Comparison of ENCODE assay signal across 27 cellular contexts in genomic region chr5:43286623-43287022, GRCh38. TPM values are rescaled to one million over a fixed set of nuclear protein-coding genes. Genes with fewer than 3 reads are reported as not detected.
A peak's percentile ranks its signal among the peaks of the same experiment; 100 is the strongest.
DNase-seq lines count a peak whose midpoint lies in the region; ATAC-seq, FAIRE-seq and TF ChIP-seq lines count a peak whose summit lies in the region.
"Had no signal": no experiment of that assay in that cellular context is flagged by ENCODE, and none has a peak within 500 bp of the region (broad histone marks: within the 10 kb centered on the region; RNA-seq: fewer than 3 reads in every experiment).

No MANE protein-coding gene starts in this region.

- H3K4me3 ChIP-seq in Karpas-422 (ENCODE audit: low read length) (no peak overlapping the region), K562 (no peak overlapping the region)
- H3K4me3 ChIP-seq: body of pancreas, lower lobe of right lung, upper lobe of left lung had no signal

- no peak overlapping the region for H2AFZ ChIP-seq in Karpas-422 (ENCODE audit: low read length)
- H2AFZ ChIP-seq in K562 (ENCODE audit: low read depth, low read length) = no peak overlapping the region

- intact Hi-C loops in Calu3 (cut with micrococcal nuclease; ENCODE audit: unreplicated experiment) = no loop called here
- intact Hi-C loops in K562 (cut with micrococcal nuclease) = no loop called here

- H3K9ac ChIP-seq in Karpas-422 (ENCODE audit: low read length) = no peak overlapping the region
- H3K9ac ChIP-seq in K562 (ENCODE audit: insufficient read depth in 1 of 2, low read depth in 2 of 2, low read length in 2 of 2) = no peak overlapping the region

- no peaks in the 10 kb centered on the region for H3K4me1 ChIP-seq in Karpas-422 (ENCODE audit: low read length)
- peaks cover 0 to 11% of the 10 kb centered on the region in 2 experiments; a peak in 4 of 5 replicates for H3K4me1 ChIP-seq in K562 (replicated peaks in 1 of 2; ENCODE audit: control insufficient read depth in 2 of 2, insufficient read depth in 2 of 2, low read length in 2 of 2)
- H3K4me1 ChIP-seq: body of pancreas, lower lobe of right lung, upper lobe of left lung had no signal

- H3K9me2 ChIP-seq in Karpas-422 (replicated peaks; ENCODE audit: insufficient read depth, low read length) = no peaks in the 10 kb centered on the region

- no peaks in the 10 kb centered on the region for H3K27me3 Mint-ChIP-seq in Calu3 (ENCODE audit: unreplicated experiment)
- H3K27me3 Mint-ChIP-seq in nephron progenitor cell (ENCODE audit: low read depth, poor library complexity) = no peaks in the 10 kb centered on the region
- H3K27me3 Mint-ChIP-seq: stimulated activated memory B cell treated with anti-CD40 and anti-IgM and Interleukin-4, amounts not matched to agents 10 μg/mL and 1 μg/mL and 100 μg/mL, for 72 hours had no signal

- DNase-seq in Calu3 (no peak), Karpas-422 (no peak), K562 (ENCODE audit: extremely low read depth in 1 of 4, low spot score in 3 of 4) (no peak), nephron progenitor cell (no peak), kidney glomerular epithelial cell (lab: John Stamatoyannopoulos, UW) (no peak)
- DNase-seq: activated CD4-positive, alpha-beta T cell treated with anti-CD3 and anti-CD28 coated beads, Interleukin-2, amount 50 U/mL, for 4 hours; activated gamma-delta T cell; body of pancreas; H7; IMR-90; lower lobe of right lung; NCI-H1092 treated with DMSO at 0.1 percent for 48 hours; NCI-H187 treated with DMSO at 0.1 percent for 48 hours; NCI-H2171 treated with DMSO at 0.1 percent for 48 hours; NCI-H524; SHP77; stimulated activated CD4-positive, alpha-beta T cell treated with anti-CD3 and anti-CD28 coated beads, Interleukin-4, amount 100 ng/mL, for 24 hours; substantia nigra; T-helper 9 cell; upper lobe of left lung had no signal

- H3K4me2 ChIP-seq in Karpas-422 (ENCODE audit: low read depth, low read length, poor library complexity, severe bottlenecking) (no peak overlapping the region), K562 (ENCODE audit: insufficient read depth, low read length) (no peak overlapping the region)

- TF ChIP-seq EP300 in K562 (IDR thresholded peaks at IDR 0.05; ENCODE audit: low read length) = no peak

- H3K27me3 ChIP-seq in Karpas-422 (ENCODE audit: low read length) (no peaks in the 10 kb centered on the region), K562 (ENCODE audit: control insufficient read depth in 2 of 2, insufficient read depth in 2 of 2, low read length in 2 of 2) (no peaks in the 10 kb centered on the region)
- H3K27me3 ChIP-seq: body of pancreas, neutrophil, upper lobe of left lung had no signal

- no peak; the same call in none of the 2 replicates for TF ChIP-seq POLR2A in K562 (conservative IDR thresholded peaks at IDR 0.05)

- no peaks in the 10 kb centered on the region for H4K20me1 ChIP-seq in Karpas-422 (ENCODE audit: insufficient read depth, low read depth, low read length)
- no peaks in the 10 kb centered on the region for H4K20me1 ChIP-seq in K562 (replicated peaks; ENCODE audit: control insufficient read depth, insufficient read depth, low read length)

- no peak for TF ChIP-seq RAD21 in K562 (CRISPR knock-in tag; conservative IDR thresholded peaks at IDR 0.05 in 1 of 2, IDR thresholded peaks at IDR 0.05 in 1 of 2)

- no peak for TF ChIP-seq CTCF in Calu3 (IDR thresholded peaks at IDR 0.05; ENCODE audit: unreplicated experiment)
- TF ChIP-seq CTCF in K562 (IDR thresholded peaks at IDR 0.05 in 2 of 3, conservative IDR thresholded peaks at IDR 0.05 in 1 of 3; ENCODE audit: insufficient read depth in 2 of 3, low read depth in 1 of 3, low read length in 3 of 3) = no peak
- TF ChIP-seq CTCF in nephron progenitor cell (IDR thresholded peaks at IDR 0.05) = no peak

- POLR2A ChIA-PET in K562 (lab: Yijun Ruan, JAX) = interaction anchor here (1.0 to 1.8 kb wide), 6 partner anchors 9 to 296 kb away, joined by 3 to 6 read pairs (median 6); partner anchors contain the start of gene HMGCS1

- CTCF ChIA-PET in Calu3 (lab: Charles Lee) (interaction anchor here (0.5 kb wide), 1 partner anchor 90 kb away, joined by 11 read pairs; no protein-coding TSS in a partner anchor), K562 (lab: Yijun Ruan, JAX; ENCODE audit: low intra/inter-chr PET ratio) (no interaction called here)

- in situ Hi-C loops in K562 (cut with MboI) = no loop called here

- no peaks in the 10 kb centered on the region for H3K9me1 ChIP-seq in K562 (ENCODE audit: control insufficient read depth, insufficient read depth, low read length)

- H3K27ac Mint-ChIP-seq in Calu3 (ENCODE audit: unreplicated experiment) = peak overlapping the region; percentile 83
- H3K27ac Mint-ChIP-seq in nephron progenitor cell = peak overlapping the region; percentile 97
- H3K27ac Mint-ChIP-seq: stimulated activated memory B cell treated with anti-CD40 and anti-IgM and Interleukin-4, amounts not matched to agents 10 μg/mL and 1 μg/mL and 100 μg/mL, for 72 hours had no signal

- no TSS peak for BruUV-seq in Calu3 (replicated peaks; lab: Mats Ljungman, UMichigan)
- BruUV-seq in K562 (replicated peaks; lab: Mats Ljungman, UMichigan) = no TSS peak

- no peak overlapping the region for H3K4me3 Mint-ChIP-seq in Calu3 (ENCODE audit: low read depth, unreplicated experiment)
- no peak overlapping the region for H3K4me3 Mint-ChIP-seq in nephron progenitor cell
- H3K4me3 Mint-ChIP-seq: stimulated activated memory B cell treated with anti-CD40 and anti-IgM and Interleukin-4, amounts not matched to agents 10 μg/mL and 1 μg/mL and 100 μg/mL, for 72 hours had no signal

- H3K9me3 ChIP-seq in Karpas-422 (ENCODE audit: low read length) (no peaks in the 10 kb centered on the region), K562 (replicated peaks; ENCODE audit: control insufficient read depth, insufficient read depth, low read depth, low read length) (no peaks in the 10 kb centered on the region)
- H3K9me3 ChIP-seq: body of pancreas, lower lobe of right lung, neutrophil, upper lobe of left lung had no signal

- ATAC-seq in K562 = peak; percentile 48; the same call in 2 of the 3 replicates
- ATAC-seq in GM18909 (IDR thresholded peaks at IDR 0.05; ENCODE audit: poor library complexity, unreplicated experiment) = no peak
- ATAC-seq in GM19452 (IDR thresholded peaks at IDR 0.05; ENCODE audit: unreplicated experiment) = no peak
- ATAC-seq: body of pancreas; lower lobe of right lung; sciatic nerve; stimulated activated memory B cell treated with anti-CD40 and anti-IgM and Interleukin-4, amounts not matched to agents 10 μg/mL and 1 μg/mL and 100 μg/mL, for 72 hours had no signal

- H3K36me3 Mint-ChIP-seq in Calu3 (ENCODE audit: insufficient read depth, unreplicated experiment) = peaks cover 85% of the 10 kb centered on the region
- peaks cover 63% of the 10 kb centered on the region for H3K36me3 Mint-ChIP-seq in nephron progenitor cell (ENCODE audit: low read depth)

- H3K79me2 ChIP-seq in Karpas-422 (ENCODE audit: low read length) (no peaks in the 10 kb centered on the region), K562 (ENCODE audit: control insufficient read depth, insufficient read depth, low read length) (no peaks in the 10 kb centered on the region)

- H3K4me1 Mint-ChIP-seq in Calu3 (ENCODE audit: low read depth, unreplicated experiment) (peaks cover 9% of the 10 kb centered on the region), nephron progenitor cell (no peaks in the 10 kb centered on the region)
- H3K4me1 Mint-ChIP-seq: stimulated activated memory B cell treated with anti-CD40 and anti-IgM and Interleukin-4, amounts not matched to agents 10 μg/mL and 1 μg/mL and 100 μg/mL, for 72 hours had no signal

- no peaks in the 10 kb centered on the region for H3K9me3 Mint-ChIP-seq in Calu3 (ENCODE audit: low read depth, unreplicated experiment)
- no peaks in the 10 kb centered on the region for H3K9me3 Mint-ChIP-seq in nephron progenitor cell

- H3K36me3 ChIP-seq in Karpas-422 (ENCODE audit: insufficient read depth, low read length) = peaks cover 47% of the 10 kb centered on the region
- peaks cover 52% of the 10 kb centered on the region for H3K36me3 ChIP-seq in K562 (ENCODE audit: control insufficient read depth, insufficient read depth, low read length)

- no peak for FAIRE-seq in K562 (lab: Jason Lieb, UNC)
- FAIRE-seq: islet of Langerhans had no signal

- H3K27ac ChIP-seq in Karpas-422 (ENCODE audit: low read length) (0 out of 2 replicates have a peak overlapping the region, but pooled peaks have one; percentile 3), K562 (ENCODE audit: extremely low read depth, low read depth, low read length) (no peak overlapping the region)
- H3K27ac ChIP-seq: body of pancreas, lower lobe of right lung, neutrophil, upper lobe of left lung, VCaP had no signal

TF ChIP-seq in K562, 482 proteins besides CTCF, POLR2A, EP300 and RAD21:
- TF ChIP-seq ZNF507 (tag; conservative IDR thresholded peaks at IDR 0.05) (no peak), GATA2 (CRISPR knock-in tag; IDR thresholded peaks at IDR 0.05) (no peak), POLR2AphosphoS2 (IDR thresholded peaks at IDR 0.05; ENCODE audit: low read length) (peak; percentile 93; the same call in 1 of the 2 replicates), FOXA3 (CRISPR knock-in tag; conservative IDR thresholded peaks at IDR 0.05 in 1 of 2, IDR thresholded peaks at IDR 0.05 in 1 of 2) (no peak), KAT7 (CRISPR knock-in tag; IDR thresholded peaks at IDR 0.05; ENCODE audit: borderline replicate concordance) (0 out of 2 replicates have a peak, but pooled peaks have one; percentile 45)

RNA-seq across cellular contexts. Expression of gene HMGCS1, which starts 26.6 kb away (rescaled TPM):
- total RNA-seq in Calu3 (2022) = 249 and 263 TPM in 2 replicates
- 131 and 184 TPM in 2 replicates for total RNA-seq in Karpas-422 (2014; rRNA removed; shearing (Covaris generic); ENCODE audit: low replicate concordance)
- 640 and 1,528 TPM in 2 replicates for total RNA-seq in K562 (2011; cell fraction: chromatin; rRNA removed; ENCODE audit: low replicate concordance)
- total RNA-seq in K562 (2011; cell fraction: nucleolus; rRNA removed) = 261 and 443 TPM in 2 replicates
- 645 and 660 TPM in 2 replicates for total RNA-seq in K562 (2011; cell fraction: nucleoplasm; rRNA removed)
- total RNA-seq in K562 (2014; rRNA removed) = 43.7 and 46.9 TPM in 2 replicates
- total RNA-seq in K562 (2014; rRNA removed; fragmentation: Illumina TruSeq; extraction: Trizol) = 131 and 160 TPM in 2 replicates
- total RNA-seq in K562 (2015; rRNA removed; fragmentation: Illumina TruSeq; extraction: Trizol) = 66.1 and 77.9 TPM in 2 replicates
- 116 and 137 TPM in 2 replicates for total RNA-seq in K562 (2021)
- polyA plus RNA-seq in K562 (2011; rRNA removed) = 337 and 342 TPM in 2 replicates
- polyA plus RNA-seq in K562 (2011; cell fraction: cytosol; rRNA removed) = 38.9 and 149 TPM in 2 replicates
- 209 and 452 TPM in 2 replicates for polyA plus RNA-seq in K562 (2011; cell fraction: nucleus; rRNA removed)
- 49.5 and 143 TPM in 2 replicates for polyA plus RNA-seq in K562 (2012)
- polyA plus RNA-seq in K562 (2014; fragmentation: Illumina TruSeq; extraction: Trizol) = 139 and 165 TPM in 2 replicates
- 10 to 100 TPM; 84.6 to 93.1 TPM for polyA plus RNA-seq in K562 (2014; fragmentation: Nextera tagmentation; extraction: Ambion mirVana)
- polyA plus RNA-seq in K562 (2014; rRNA removed) = 111 and 122 TPM in 2 replicates
- polyA minus RNA-seq in K562 (2011; rRNA and poly(A)+ RNA removed) = 389 and 534 TPM in 2 replicates
- 123 and 131 TPM in 2 replicates for polyA minus RNA-seq in K562 (2011; cell fraction: cytosol; rRNA and poly(A)+ RNA removed)
- 142 and 344 TPM in 2 replicates for polyA minus RNA-seq in K562 (2011; cell fraction: nucleus; rRNA and poly(A)+ RNA removed)
